In the genomic region with DNA sequence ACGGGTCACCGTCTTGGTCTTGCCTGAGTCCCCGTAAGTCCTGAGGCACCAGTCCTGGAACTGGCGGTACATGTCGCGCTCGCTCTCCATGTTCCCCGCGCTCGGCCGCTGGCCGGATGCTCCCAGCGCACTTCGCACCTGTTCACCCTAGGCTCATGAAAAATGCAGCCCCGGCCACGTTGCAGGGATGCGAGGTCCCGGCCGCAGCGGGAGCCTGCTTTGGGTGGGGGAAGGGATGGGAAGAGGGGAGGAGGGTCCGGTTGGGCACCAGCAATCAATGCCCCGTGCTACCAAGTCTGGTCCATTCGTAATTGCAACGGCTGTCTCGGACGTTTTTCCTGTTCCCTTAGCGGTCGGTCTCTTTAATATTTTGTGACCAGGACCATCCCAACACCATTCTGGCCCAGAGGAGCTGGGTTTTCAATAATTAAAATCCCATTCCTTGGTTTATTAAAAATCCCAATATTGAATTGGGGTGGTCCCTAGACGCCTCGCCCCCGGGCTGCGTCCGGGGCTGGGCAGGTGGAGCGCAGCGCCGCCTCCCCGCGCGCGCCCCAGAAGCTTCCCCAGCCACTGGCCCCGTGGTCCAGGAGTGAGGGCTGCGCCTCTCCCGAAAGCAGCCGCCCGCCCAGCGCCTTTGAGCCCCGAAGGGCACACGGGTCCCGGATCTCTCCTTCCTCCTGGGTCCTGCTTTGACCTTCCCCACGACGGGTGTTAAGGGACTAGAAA, we compare ENCODE assay signal across 9 cellular contexts. TPM values are rescaled to one million over a fixed set of nuclear protein-coding genes. Genes with fewer than 3 reads are reported as not detected.
A peak's percentile ranks its signal among the peaks of the same experiment; 100 is the strongest.
DNase-seq lines count a peak whose midpoint lies in the region; ATAC-seq and TF ChIP-seq lines count a peak whose summit lies in the region.
"Had no signal": no experiment of that assay in that cellular context is flagged by ENCODE, and none has a peak within 500 bp of the region (broad histone marks: within the 10 kb centered on the region; RNA-seq: fewer than 3 reads in every experiment).

No MANE protein-coding gene starts in this region.

- 0 out of 2 replicates have a peak, but pooled peaks have one; percentile 3 for TF ChIP-seq EP300 in Ishikawa (IDR thresholded peaks at IDR 0.05; ENCODE audit: borderline replicate concordance)

- H3K9me3 ChIP-seq in mammary epithelial cell (replicated peaks; ENCODE audit: insufficient read depth, low read length) (no peaks in the 10 kb centered on the region), mucosa of descending colon (no peaks in the 10 kb centered on the region)

- peak overlapping the region; percentile 77 for H3K4me2 ChIP-seq in mammary epithelial cell (ENCODE audit: insufficient read depth, low read depth, low read length)

- dilution Hi-C loops in mammary epithelial cell (cut with HindIII; ENCODE audit: low sequenced_read_pairs), result no loop called here

- 4% methylated on average over 23 of the region's 51 CpGs for WGBS in mammary epithelial cell (ENCODE audit: low coverage, missing lambda C conversion rate)

- no peaks in the 10 kb centered on the region for H4K20me1 ChIP-seq in mammary epithelial cell (ENCODE audit: insufficient read depth, low read length)

- intact Hi-C loops in mammary epithelial cell (cut with micrococcal nuclease) (loop anchor here (10.0 kb wide), 1 partner anchor 99 kb away; no protein-coding TSS in a partner anchor), mucosa of descending colon (cut with DNase I, micrococcal nuclease) (no loop called here)

- peak overlapping the region; percentile 77 for H2AFZ ChIP-seq in mammary epithelial cell (ENCODE audit: low read depth, low read length)

- H3K9ac ChIP-seq in mammary epithelial cell (ENCODE audit: insufficient read depth, low read length), result no peak overlapping the region

- no TSS peak for BruUV-seq in mammary epithelial cell (replicated peaks; lab: Mats Ljungman, UMichigan)

- in situ Hi-C loops in mammary epithelial cell (cut with MboI; ENCODE audit: low sequenced_read_pairs in 2 of 2), result no loop called here

- DNase-seq in Ammon's horn (ENCODE audit: low spot score), result peak; percentile 20
- peak; percentile 6 for DNase-seq in mammary epithelial cell
- peak; percentile 16 to 46 (median 35) for DNase-seq in mucosa of descending colon
- DNase-seq in AG08395 (ENCODE audit: low spot score), result no peak
- no peak for DNase-seq in ureter (ENCODE audit: low spot score)
- DNase-seq in activated naive CD4-positive, alpha-beta T cell treated with anti-CD3 and anti-CD28 coated beads, Interleukin-2, amount 50 U/mL, for 16 hours, result no peak

- TF ChIP-seq CTCF in mammary epithelial cell (conservative IDR thresholded peaks at IDR 0.05 in 1 of 2, IDR thresholded peaks at IDR 0.05 in 1 of 2; ENCODE audit: extremely low read depth in 1 of 2, insufficient read depth in 1 of 2, low read depth in 1 of 2, low read length in 2 of 2) (no peak), mucosa of descending colon (IDR thresholded peaks at IDR 0.05) (no peak)

- no peaks in the 10 kb centered on the region for H3K79me2 ChIP-seq in mammary epithelial cell (ENCODE audit: insufficient read depth, low read length)

- CTCF ChIA-PET in mammary epithelial cell (lab: Charles Lee; ENCODE audit: low non-redundant PET), result no interaction called here

- TF ChIP-seq RAD21 in Ishikawa (IDR thresholded peaks at IDR 0.05; ENCODE audit: low read depth), result no peak

- H3K4me1 ChIP-seq in mammary epithelial cell (ENCODE audit: insufficient read depth, low read length) (peaks cover 27% of the 10 kb centered on the region), mucosa of descending colon (ENCODE audit: low read depth) (peaks cover 22% of the 10 kb centered on the region)

- no peak overlapping the region for H3K27ac ChIP-seq in mammary epithelial cell (ENCODE audit: insufficient read depth, low read depth, low read length)

- H3K4me3 ChIP-seq in mammary epithelial cell (replicated peaks in 1 of 3; ENCODE audit: insufficient read depth in 1 of 3, low read depth in 2 of 3, low read length in 3 of 3) (no peak overlapping the region), mucosa of descending colon (no peak overlapping the region)

- peaks cover 47% of the 10 kb centered on the region for H3K27me3 ChIP-seq in mammary epithelial cell (ENCODE audit: insufficient read depth, low read length)

- H3K36me3 ChIP-seq in mammary epithelial cell (ENCODE audit: insufficient read depth, low read length), result no peaks in the 10 kb centered on the region
- no peaks in the 10 kb centered on the region for H3K36me3 ChIP-seq in mucosa of descending colon (ENCODE audit: low read depth)

- ATAC-seq in mucosa of descending colon, result peak; percentile 50
- no peak for ATAC-seq in activated CD4-positive, CD25-positive, alpha-beta regulatory T cell treated with anti-CD3 and anti-CD28 coated beads, Interleukin-2, amount 50 U/mL, for 24 hours

TF ChIP-seq in Ishikawa, 13 proteins besides CTCF, POLR2A, EP300 and RAD21:
- TF ChIP-seq, protein P1, sequence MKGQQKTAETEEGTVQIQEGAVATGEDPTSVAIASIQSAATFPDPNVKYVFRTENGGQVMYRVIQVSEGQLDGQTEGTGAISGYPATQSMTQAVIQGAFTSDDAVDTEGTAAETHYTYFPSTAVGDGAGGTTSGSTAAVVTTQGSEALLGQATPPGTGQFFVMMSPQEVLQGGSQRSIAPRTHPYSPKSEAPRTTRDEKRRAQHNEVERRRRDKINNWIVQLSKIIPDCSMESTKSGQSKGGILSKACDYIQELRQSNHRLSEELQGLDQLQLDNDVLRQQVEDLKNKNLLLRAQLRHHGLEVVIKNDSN (IDR thresholded peaks at IDR 0.05), result no peak
- TF ChIP-seq MAX (IDR thresholded peaks at IDR 0.05) (peak; percentile 97), NFIC (IDR thresholded peaks at IDR 0.05) (no peak), ZBTB7A (IDR thresholded peaks at IDR 0.05; ENCODE audit: low read depth) (no peak; the same call in 1 of the 2 replicates), EGR1 (IDR thresholded peaks at IDR 0.05) (no peak), TAF1 (IDR thresholded peaks at IDR 0.05; ENCODE audit: low read depth) (no peak), TEAD4 (IDR thresholded peaks at IDR 0.05) (peak; percentile 21; the same call in 1 of the 2 replicates), CEBPB (IDR thresholded peaks at IDR 0.05) (no peak)

RNA-seq across cellular contexts. Expression of gene NOL4, which starts 1.4 kb away (rescaled TPM):
- total RNA-seq in mammary epithelial cell, result under 1 TPM in 1 of 2 donors, not detected in 1; 0.33 TPM
- not detected for polyA plus RNA-seq in mammary epithelial cell
- polyA minus RNA-seq in mammary epithelial cell, result not detected
- 1 to 10 TPM; 1.7 to 2.1 (median 2.0) TPM for total RNA-seq in mucosa of descending colon
- total RNA-seq in ureter, result 10.5 TPM
- total RNA-seq: T-helper 2 cell treated with Interferon-gamma antibody and Interleukin-4, amounts not matched to agents 100 ng/mL and 5 ng/mL, for 36 hours had no signal

Comparison
In these comparisons a context has a peak if more than half of its experiments do, and no peak if none do; other contexts are left out.
1. DNase-seq: peak in Ammon's horn (single experiment), mammary epithelial cell (single experiment) and mucosa of descending colon (3 of 3); none in AG08395 (single experiment), ureter (single experiment) and activated naive CD4-positive, alpha-beta T cell treated with anti-CD3 and anti-CD28 coated beads, Interleukin-2, amount 50 U/mL, for 16 hours (single experiment).